In the genomic region with DNA sequence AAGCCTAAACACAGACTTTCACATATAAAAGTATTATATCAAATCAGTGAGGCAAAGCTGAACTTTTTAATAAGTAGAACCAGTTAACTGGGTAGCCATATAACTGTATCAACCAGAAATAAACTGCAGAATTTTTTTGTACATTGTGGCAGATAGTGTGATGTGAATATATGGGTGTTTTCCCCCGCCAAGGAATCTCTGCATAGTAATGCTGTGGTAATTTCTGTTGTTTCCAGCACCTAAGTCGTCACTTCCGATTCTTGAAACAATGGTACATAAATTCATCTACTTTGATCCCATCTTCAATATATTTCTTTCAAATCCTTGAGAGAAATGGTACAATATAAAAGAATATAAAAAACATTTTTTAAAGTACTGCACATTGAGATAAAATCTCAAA, we compare ENCODE assay signal across 1 cellular context.
TF ChIP-seq lines count a peak whose summit lies in the region.

No MANE protein-coding gene starts in this region.

TF ChIP-seq in GM23338, 12 proteins besides CTCF, POLR2A, EP300 and RAD21 (continued from another document):
- TF ChIP-seq, protein P1, sequence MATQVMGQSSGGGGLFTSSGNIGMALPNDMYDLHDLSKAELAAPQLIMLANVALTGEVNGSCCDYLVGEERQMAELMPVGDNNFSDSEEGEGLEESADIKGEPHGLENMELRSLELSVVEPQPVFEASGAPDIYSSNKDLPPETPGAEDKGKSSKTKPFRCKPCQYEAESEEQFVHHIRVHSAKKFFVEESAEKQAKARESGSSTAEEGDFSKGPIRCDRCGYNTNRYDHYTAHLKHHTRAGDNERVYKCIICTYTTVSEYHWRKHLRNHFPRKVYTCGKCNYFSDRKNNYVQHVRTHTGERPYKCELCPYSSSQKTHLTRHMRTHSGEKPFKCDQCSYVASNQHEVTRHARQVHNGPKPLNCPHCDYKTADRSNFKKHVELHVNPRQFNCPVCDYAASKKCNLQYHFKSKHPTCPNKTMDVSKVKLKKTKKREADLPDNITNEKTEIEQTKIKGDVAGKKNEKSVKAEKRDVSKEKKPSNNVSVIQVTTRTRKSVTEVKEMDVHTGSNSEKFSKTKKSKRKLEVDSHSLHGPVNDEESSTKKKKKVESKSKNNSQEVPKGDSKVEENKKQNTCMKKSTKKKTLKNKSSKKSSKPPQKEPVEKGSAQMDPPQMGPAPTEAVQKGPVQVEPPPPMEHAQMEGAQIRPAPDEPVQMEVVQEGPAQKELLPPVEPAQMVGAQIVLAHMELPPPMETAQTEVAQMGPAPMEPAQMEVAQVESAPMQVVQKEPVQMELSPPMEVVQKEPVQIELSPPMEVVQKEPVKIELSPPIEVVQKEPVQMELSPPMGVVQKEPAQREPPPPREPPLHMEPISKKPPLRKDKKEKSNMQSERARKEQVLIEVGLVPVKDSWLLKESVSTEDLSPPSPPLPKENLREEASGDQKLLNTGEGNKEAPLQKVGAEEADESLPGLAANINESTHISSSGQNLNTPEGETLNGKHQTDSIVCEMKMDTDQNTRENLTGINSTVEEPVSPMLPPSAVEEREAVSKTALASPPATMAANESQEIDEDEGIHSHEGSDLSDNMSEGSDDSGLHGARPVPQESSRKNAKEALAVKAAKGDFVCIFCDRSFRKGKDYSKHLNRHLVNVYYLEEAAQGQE (IDR thresholded peaks at IDR 0.05; ENCODE audit: unreplicated experiment) = no peak
- no peak for TF ChIP-seq POLR2AphosphoS5 (IDR thresholded peaks at IDR 0.05; ENCODE audit: low read depth)
- TF ChIP-seq, protein P2, sequence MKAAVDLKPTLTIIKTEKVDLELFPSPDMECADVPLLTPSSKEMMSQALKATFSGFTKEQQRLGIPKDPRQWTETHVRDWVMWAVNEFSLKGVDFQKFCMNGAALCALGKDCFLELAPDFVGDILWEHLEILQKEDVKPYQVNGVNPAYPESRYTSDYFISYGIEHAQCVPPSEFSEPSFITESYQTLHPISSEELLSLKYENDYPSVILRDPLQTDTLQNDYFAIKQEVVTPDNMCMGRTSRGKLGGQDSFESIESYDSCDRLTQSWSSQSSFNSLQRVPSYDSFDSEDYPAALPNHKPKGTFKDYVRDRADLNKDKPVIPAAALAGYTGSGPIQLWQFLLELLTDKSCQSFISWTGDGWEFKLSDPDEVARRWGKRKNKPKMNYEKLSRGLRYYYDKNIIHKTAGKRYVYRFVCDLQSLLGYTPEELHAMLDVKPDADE (IDR thresholded peaks at IDR 0.05) = no peak
